In the genomic region with DNA sequence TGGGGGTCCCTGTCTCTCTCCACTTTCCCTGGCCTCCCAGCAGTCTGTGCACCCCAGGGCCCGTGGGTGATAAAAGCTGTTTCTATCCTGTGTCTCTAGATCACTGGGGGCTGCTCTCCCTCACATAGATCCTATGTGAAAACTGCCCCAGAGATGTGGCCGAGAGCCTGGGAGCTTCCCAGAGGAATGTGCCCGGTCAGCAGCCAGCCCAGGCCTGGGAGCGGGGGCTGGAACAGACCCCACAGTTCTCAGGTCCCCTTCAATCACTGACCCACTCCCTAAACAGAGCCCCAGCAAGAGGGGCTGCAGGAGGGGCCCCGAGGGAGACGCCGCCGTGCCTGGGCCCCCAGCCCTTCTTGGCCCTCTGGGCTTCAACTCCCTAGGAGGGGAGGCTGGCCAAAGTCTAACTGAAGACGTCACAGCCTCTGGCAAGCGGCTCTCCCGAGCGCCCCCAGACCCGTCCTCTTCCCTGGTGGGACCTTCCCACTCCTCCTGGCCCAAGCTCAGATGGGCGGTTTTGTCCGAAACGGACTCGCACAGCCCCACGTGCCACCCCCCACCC, we compare ENCODE assay signal across 11 cellular contexts. TPM values are rescaled to one million over a fixed set of nuclear protein-coding genes. Genes with fewer than 3 reads are reported as not detected.
DNase-seq lines count a peak whose midpoint lies in the region; ATAC-seq, FAIRE-seq and TF ChIP-seq lines count a peak whose summit lies in the region.
"Had no signal": no experiment of that assay in that cellular context is flagged by ENCODE, and none has a peak within 500 bp of the region (broad histone marks: within the 10 kb centered on the region; RNA-seq: fewer than 3 reads in every experiment).

No MANE protein-coding gene starts in this region.

- no peak overlapping the region for H2AFZ ChIP-seq in H1 (ENCODE audit: low read length)

- H3K27ac Mint-ChIP-seq in stimulated activated memory B cell treated with anti-CD40 and anti-IgM and Interleukin-4, amounts not matched to agents 10 μg/mL and 1 μg/mL and 100 μg/mL, for 72 hours: no peak overlapping the region
- H3K27ac Mint-ChIP-seq in T-cell: peak overlapping the region in 1 of 2 donors; percentile 4
- H3K27ac Mint-ChIP-seq: activated naive CD8-positive, alpha-beta T cell treated with anti-CD3 and anti-CD28 coated beads, Interleukin-2, amount 10 ng/mL, durations not matched to agents 7 days and 5 days had no signal

- H3K14ac ChIP-seq in H1 (ENCODE audit: insufficient read length): no peak overlapping the region

- no peaks in the 10 kb centered on the region for H3K36me3 ChIP-seq in HUES6 (ENCODE audit: control insufficient read depth, insufficient read depth, low read length)
- H3K36me3 ChIP-seq in H1 (ENCODE audit: control insufficient read depth in 2 of 4, insufficient read depth in 4 of 4, low read length in 3 of 4): no peaks in the 10 kb centered on the region
- peaks cover 0 to 3% of the 10 kb centered on the region in 2 donors for H3K36me3 ChIP-seq in lung (ENCODE audit: control insufficient read depth in 2 of 2, insufficient read depth in 2 of 2, low read length in 2 of 2)
- H3K36me3 ChIP-seq in thoracic aorta: peaks cover 12% of the 10 kb centered on the region

- H2BK5ac ChIP-seq in H1 (ENCODE audit: low read depth, low read length): no peak overlapping the region

- peak overlapping the region; percentile 47 to 50; a peak in 3 of 4 replicates for H3K4me2 ChIP-seq in H1 (ENCODE audit: insufficient read depth in 1 of 2, low read depth in 2 of 2, low read length in 2 of 2)

- FAIRE-seq in H1 (lab: Jason Lieb, UNC): no peak
- FAIRE-seq: islet of Langerhans had no signal

- TF ChIP-seq EP300 in H1 (IDR thresholded peaks at IDR 0.05; ENCODE audit: borderline replicate concordance in 1 of 2, low read depth in 2 of 2, low read length in 2 of 2): no peak

- no peak overlapping the region for H2BK15ac ChIP-seq in H1 (ENCODE audit: low read length)

- H3K27ac ChIP-seq in HUES6 (ENCODE audit: low read depth, low read length) (peak overlapping the region; percentile 85; the same call in 1 of the 2 replicates), H1 (ENCODE audit: low read depth, low read length) (no peak overlapping the region), lung (ENCODE audit: low read depth in 1 of 2, low read length in 1 of 2) (peak overlapping the region; percentile 21 to 79), thoracic aorta (peak overlapping the region; percentile 97 to 99)

- no peak overlapping the region for H2BK120ac ChIP-seq in H1 (replicated peaks; ENCODE audit: low read depth, low read length)

- H3K23me2 ChIP-seq in H1 (ENCODE audit: low read depth, low read length): peaks cover 14% of the 10 kb centered on the region

- no peaks in the 10 kb centered on the region for H3K9me3 ChIP-seq in HUES6 (ENCODE audit: control insufficient read depth, insufficient read depth, low read depth, low read length)
- no peaks in the 10 kb centered on the region for H3K9me3 ChIP-seq in H1 (ENCODE audit: insufficient read depth in 2 of 2, low read depth in 1 of 2, low read length in 1 of 2)
- H3K9me3 ChIP-seq in lung (ENCODE audit: control insufficient read depth in 2 of 2, insufficient read depth in 1 of 2, low read length in 1 of 2): peaks cover 0 to 5% of the 10 kb centered on the region in 2 donors
- H3K9me3 ChIP-seq in thoracic aorta: no peaks in the 10 kb centered on the region

- peak overlapping the region; percentile 72 for H4K8ac ChIP-seq in H1 (ENCODE audit: extremely low read depth, insufficient read depth, low read length)

- peak overlapping the region; percentile 91 for H4K91ac ChIP-seq in H1 (replicated peaks; ENCODE audit: insufficient read length, low read length)

- H3K27me3 ChIP-seq in HUES6 (ENCODE audit: control insufficient read depth, insufficient read depth, low read length) (peaks cover 26% of the 10 kb centered on the region), H1 (replicated peaks in 1 of 4; ENCODE audit: control insufficient read depth in 3 of 4, extremely low read depth in 1 of 4, insufficient read depth in 3 of 4, low read length in 3 of 4) (peaks cover 9 to 17% (median 14%) of the 10 kb centered on the region in 4 experiments), lung (ENCODE audit: control insufficient read depth, insufficient read depth) (no peaks in the 10 kb centered on the region), thoracic aorta (replicated peaks; ENCODE audit: insufficient read depth) (no peaks in the 10 kb centered on the region)

- H3K79me2 ChIP-seq in H1 (ENCODE audit: control insufficient read depth in 1 of 2, insufficient read depth in 2 of 2, low read length in 2 of 2): no peaks in the 10 kb centered on the region

- H3K4me3 Mint-ChIP-seq in stimulated activated memory B cell treated with anti-CD40 and anti-IgM and Interleukin-4, amounts not matched to agents 10 μg/mL and 1 μg/mL and 100 μg/mL, for 72 hours: no peak overlapping the region
- H3K4me3 Mint-ChIP-seq in T-cell: peak overlapping the region in 1 of 3 donors; percentile 73
- H3K4me3 Mint-ChIP-seq: activated naive CD8-positive, alpha-beta T cell treated with anti-CD3 and anti-CD28 coated beads, Interleukin-2, amount 10 ng/mL, durations not matched to agents 7 days and 5 days had no signal

- peak overlapping the region; percentile 37 for H3K4me3 ChIP-seq in HUES6 (ENCODE audit: low read depth, low read length)
- H3K4me3 ChIP-seq in H1 (ENCODE audit: extremely low read depth in 1 of 4, insufficient read depth in 2 of 4, low read depth in 3 of 4, low read length in 4 of 4): peak overlapping the region in 2 of 4 experiments; percentile 16 to 18; a peak in 3 of 8 replicates
- H3K4me3 ChIP-seq in lung: peak overlapping the region; percentile 37
- H3K4me3 ChIP-seq in thoracic aorta: peak overlapping the region; percentile 87

- no peak for DNase-seq in H1 (ENCODE audit: low read depth in 1 of 2, low spot score in 2 of 2)
- no peak for DNase-seq in lung (ENCODE audit: low spot score)
- no peak for DNase-seq in thoracic aorta (ENCODE audit: low spot score)
- DNase-seq in T-cell: no peak
- DNase-seq in NOMO-1 treated with DMSO at 0.1 percent for 48 hours (lab: John Stamatoyannopoulos, UW; ENCODE audit: unreplicated experiment): no peak
- no peak for DNase-seq in stimulated activated CD8-positive, alpha-beta memory T cell treated with anti-CD3 and anti-CD28 coated beads, Interleukin-4, amount 100 ng/mL, for 48 hours
- DNase-seq: activated naive CD8-positive, alpha-beta T cell treated with anti-CD3 and anti-CD28 coated beads, Interleukin-2, amount 10 ng/mL, durations not matched to agents 7 days and 5 days; NCI-H1048 had no signal

- H3K4me1 ChIP-seq in HUES6 (ENCODE audit: control insufficient read depth, insufficient read depth, low read length): peaks cover 66% of the 10 kb centered on the region
- H3K4me1 ChIP-seq in H1 (replicated peaks in 1 of 4; ENCODE audit: control insufficient read depth in 3 of 4, insufficient read depth in 4 of 4, low read length in 3 of 4): peaks cover 2 to 41% (median 30%) of the 10 kb centered on the region in 4 experiments
- peaks cover 0 to 9% of the 10 kb centered on the region in 2 donors for H3K4me1 ChIP-seq in lung (ENCODE audit: control insufficient read depth in 2 of 2, insufficient read depth in 2 of 2, low read length in 2 of 2)
- peaks cover 32 to 70% of the 10 kb centered on the region in 2 donors for H3K4me1 ChIP-seq in thoracic aorta (ENCODE audit: control insufficient read depth in 1 of 2, low read depth in 2 of 2)

- no peaks in the 10 kb centered on the region for H4K20me1 ChIP-seq in H1 (replicated peaks in 1 of 2; ENCODE audit: control insufficient read depth in 1 of 2, insufficient read depth in 2 of 2, low read length in 2 of 2)

- no peak overlapping the region; the same call in 1 of the 2 replicates for H3K18ac ChIP-seq in H1 (ENCODE audit: extremely low read depth, low read length)

- no peak for TF ChIP-seq POLR2A in H1 (IDR thresholded peaks at IDR 0.05; ENCODE audit: control extremely low read depth in 1 of 2, low read depth in 2 of 2, low read length in 2 of 2)

- no peak overlapping the region for H3K56ac ChIP-seq in H1 (replicated peaks; ENCODE audit: insufficient read length, low read depth, low read length)

- peak overlapping the region; percentile 7 for H3K4ac ChIP-seq in H1 (replicated peaks; ENCODE audit: insufficient read length, low read depth, low read length)

- CTCF ChIA-PET in H1 (lab: Charles Lee; ENCODE audit: partially characterized antibody): interaction anchor here (0.7 to 2.9 kb wide), 5 partner anchors 10 to 44 kb away, joined by 3 to 18 read pairs (median 3); no protein-coding TSS in a partner anchor
- CTCF ChIA-PET in T-cell (lab: Charles Lee): no interaction called here

- no peak for TF ChIP-seq CTCF in H1 (IDR thresholded peaks at IDR 0.05; ENCODE audit: control extremely low read depth in 1 of 3, insufficient read depth in 1 of 3, low read depth in 1 of 3, low read length in 3 of 3)
- no peak for TF ChIP-seq CTCF in lung (IDR thresholded peaks at IDR 0.05; ENCODE audit: control extremely low read depth, extremely low read depth)
- no peak for TF ChIP-seq CTCF in thoracic aorta (IDR thresholded peaks at IDR 0.05)

- no peaks in the 10 kb centered on the region for H3K79me1 ChIP-seq in H1 (ENCODE audit: low read depth, low read length)

- H3K36me3 Mint-ChIP-seq in stimulated activated memory B cell treated with anti-CD40 and anti-IgM and Interleukin-4, amounts not matched to agents 10 μg/mL and 1 μg/mL and 100 μg/mL, for 72 hours: no peaks in the 10 kb centered on the region
- no peaks in the 10 kb centered on the region for H3K36me3 Mint-ChIP-seq in T-cell
- H3K36me3 Mint-ChIP-seq: activated naive CD8-positive, alpha-beta T cell treated with anti-CD3 and anti-CD28 coated beads, Interleukin-2, amount 10 ng/mL, durations not matched to agents 7 days and 5 days had no signal

- TF ChIP-seq RAD21 in H1 (IDR thresholded peaks at IDR 0.05 in 1 of 2, conservative IDR thresholded peaks at IDR 0.05 in 1 of 2; ENCODE audit: low read depth in 2 of 2, low read length in 2 of 2): no peak

- no peak overlapping the region for H2BK20ac ChIP-seq in H1 (ENCODE audit: low read length)

- no peak overlapping the region for H4K5ac ChIP-seq in H1 (ENCODE audit: insufficient read length, low read depth, low read length)

- peaks cover 51% of the 10 kb centered on the region for H3K4me1 Mint-ChIP-seq in stimulated activated memory B cell treated with anti-CD40 and anti-IgM and Interleukin-4, amounts not matched to agents 10 μg/mL and 1 μg/mL and 100 μg/mL, for 72 hours
- peaks cover 8 to 26% (median 16%) of the 10 kb centered on the region in 3 donors for H3K4me1 Mint-ChIP-seq in T-cell

- no peak overlapping the region for H2BK12ac ChIP-seq in H1 (ENCODE audit: low read depth, low read length)

- ATAC-seq in lung (ENCODE audit: insufficient read depth, low FRiP score): no peak
- ATAC-seq in thoracic aorta (ENCODE audit: insufficient number of reproducible peaks, low FRiP score, low read depth): no peak
- no peak for ATAC-seq in stimulated activated memory B cell treated with anti-CD40 and anti-IgM and Interleukin-4, amounts not matched to agents 10 μg/mL and 1 μg/mL and 100 μg/mL, for 72 hours
- ATAC-seq in T-cell (replicated peaks in 1 of 4): no peak

- H3K27me3 Mint-ChIP-seq in stimulated activated memory B cell treated with anti-CD40 and anti-IgM and Interleukin-4, amounts not matched to agents 10 μg/mL and 1 μg/mL and 100 μg/mL, for 72 hours: peaks cover 65% of the 10 kb centered on the region
- peaks cover 0 to 25% of the 10 kb centered on the region in 2 donors for H3K27me3 Mint-ChIP-seq in T-cell

- H3K9me3 Mint-ChIP-seq in stimulated activated memory B cell treated with anti-CD40 and anti-IgM and Interleukin-4, amounts not matched to agents 10 μg/mL and 1 μg/mL and 100 μg/mL, for 72 hours: no peaks in the 10 kb centered on the region
- H3K9me3 Mint-ChIP-seq in T-cell: no peaks in the 10 kb centered on the region
- H3K9me3 Mint-ChIP-seq: activated naive CD8-positive, alpha-beta T cell treated with anti-CD3 and anti-CD28 coated beads, Interleukin-2, amount 10 ng/mL, durations not matched to agents 7 days and 5 days had no signal

- H3K9ac ChIP-seq in HUES6 (ENCODE audit: low read length) (peak overlapping the region; percentile 59), H1 (replicated peaks in 1 of 4; ENCODE audit: extremely low read depth in 1 of 4, low read depth in 3 of 4, low read length in 3 of 4) (0 out of 7 replicates have a peak overlapping the region, but pooled peaks of 1 of the 4 experiments have one; percentile 8)

- WGBS in H1 (ENCODE audit: extremely low coverage in 1 of 2, insufficient coverage in 1 of 2, insufficient read length in 1 of 2, insufficient replicate concordance in 2 of 2, low coverage in 1 of 2, low lambda C conversion rate in 2 of 2, missing lambda C conversion rate in 1 of 2), 2 experiments: 68% methylated on average over 17 of the region's 18 CpGs; no CpG with 5 or more reads in 1 of the 2 experiments
- WGBS in lung, 2 donors: 16 to 23% methylated on average over 17 to 18 of the region's 18 CpGs

- POLR2A ChIA-PET in H1 (lab: Charles Lee; ENCODE audit: partially characterized antibody) (interaction anchor here (0.6 to 4.0 kb wide), 7 partner anchors 13 to 63 kb away, joined by 3 to 19 read pairs (median 4); partner anchors contain the start of genes ANKRD65, AURKAIP1, CCNL2 and MRPL20), T-cell (lab: Charles Lee) (no interaction called here)

- H3K23ac ChIP-seq in H1 (ENCODE audit: insufficient read length): no peak overlapping the region

- no peak overlapping the region for H2AK5ac ChIP-seq in H1 (ENCODE audit: low read depth, low read length)

RNA-seq across cellular contexts. Expression of gene MXRA8, which starts 0.4 kb away (rescaled TPM):
- total RNA-seq in H1 (2021; fragmentation: NEBNext Ultra II Directional; extraction: Animal tissue kit (Norgen Biotek cat#: 25700)): 10.0 and 10.5 TPM in 2 replicates
- polyA plus RNA-seq in H1 (2011; rRNA removed): 17.2 and 35.4 TPM in 2 replicates
- polyA plus RNA-seq in H1 (2011; cell fraction: cytosol; rRNA removed): 21.3 TPM
- 57.8 TPM for polyA plus RNA-seq in H1 (2011; cell fraction: nucleus; rRNA removed)
- polyA plus RNA-seq in H1 (2012, experiment 1 of 2): 6.4 to 14.9 TPM (median 13.3 TPM) in 4 replicates
- polyA plus RNA-seq in H1 (2012, experiment 2 of 2): 7.6 TPM
- polyA plus RNA-seq in H1 (2013, experiment 1 of 2): 12.0 TPM
- 10.6 TPM for polyA plus RNA-seq in H1 (2013, experiment 2 of 2)
- polyA minus RNA-seq in H1 (2011; rRNA and poly(A)+ RNA removed): 3.0 and 3.5 TPM in 2 replicates
- 9.2 TPM for polyA minus RNA-seq in H1 (2011; cell fraction: cytosol; rRNA and poly(A)+ RNA removed)
- 7.8 TPM for polyA minus RNA-seq in H1 (2011; cell fraction: nucleus; rRNA and poly(A)+ RNA removed)
- 100 to 1,000 TPM in 1 of 2 donors, 10 to 100 TPM in 1; 68.9 to 213 TPM for total RNA-seq in lung
- 10 to 100 TPM; 38.5 to 65.0 TPM for polyA plus RNA-seq in lung
- 100 to 1,000 TPM; 239 to 326 TPM for total RNA-seq in thoracic aorta
- 1 to 10 TPM in 4 of 5 donors, under 1 TPM in 1; 0.99 to 6.8 (median 1.9) TPM for total RNA-seq in T-cell

RNA-seq across cellular contexts. Expression of gene DVL1, which starts 8.7 kb away (rescaled TPM):
- 56.0 and 58.9 TPM in 2 replicates for total RNA-seq in H1 (2021; fragmentation: NEBNext Ultra II Directional; extraction: Animal tissue kit (Norgen Biotek cat#: 25700))
- polyA plus RNA-seq in H1 (2011; rRNA removed) (39.4 and 59.8 TPM in 2 replicates), lung (10 to 100 TPM; 48.8 to 76.9 TPM)
- 45.1 TPM for polyA plus RNA-seq in H1 (2011; cell fraction: cytosol; rRNA removed)
- 354 TPM for polyA plus RNA-seq in H1 (2011; cell fraction: nucleus; rRNA removed)
- 29.6 to 56.3 TPM (median 52.4 TPM) in 4 replicates for polyA plus RNA-seq in H1 (2012, experiment 1 of 2)
- polyA plus RNA-seq in H1 (2012, experiment 2 of 2): 32.5 TPM
- polyA plus RNA-seq in H1 (2013, experiment 1 of 2): 41.1 TPM
- 37.2 TPM for polyA plus RNA-seq in H1 (2013, experiment 2 of 2)
- polyA minus RNA-seq in H1 (2011; rRNA and poly(A)+ RNA removed): 16.1 and 16.9 TPM in 2 replicates
- polyA minus RNA-seq in H1 (2011; cell fraction: cytosol; rRNA and poly(A)+ RNA removed): 33.2 TPM
- polyA minus RNA-seq in H1 (2011; cell fraction: nucleus; rRNA and poly(A)+ RNA removed): 81.8 TPM
- total RNA-seq in lung (10 to 100 TPM; 39.2 to 79.1 TPM), thoracic aorta (100 to 1,000 TPM in 1 of 2 donors, 10 to 100 TPM in 1; 66.2 to 101 TPM), T-cell (10 to 100 TPM; 43.6 to 70.4 (median 64.9) TPM)

RNA-seq across cellular contexts. Expression of gene AURKAIP1, which starts 17.1 kb away (rescaled TPM):
- 194 TPM in 2 replicates for total RNA-seq in H1 (2021; fragmentation: NEBNext Ultra II Directional; extraction: Animal tissue kit (Norgen Biotek cat#: 25700))
- polyA plus RNA-seq in H1 (2011; rRNA removed) (87.8 and 138 TPM in 2 replicates), lung (100 to 1,000 TPM; 179 to 208 TPM)
- polyA plus RNA-seq in H1 (2011; cell fraction: cytosol; rRNA removed): 133 TPM
- 105 TPM for polyA plus RNA-seq in H1 (2011; cell fraction: nucleus; rRNA removed)
- polyA plus RNA-seq in H1 (2012, experiment 1 of 2): 115 to 177 TPM (median 165 TPM) in 4 replicates
- 126 TPM for polyA plus RNA-seq in H1 (2012, experiment 2 of 2)
- 120 TPM for polyA plus RNA-seq in H1 (2013, experiment 1 of 2)
- polyA plus RNA-seq in H1 (2013, experiment 2 of 2): 113 TPM
- 12.5 and 13.3 TPM in 2 replicates for polyA minus RNA-seq in H1 (2011; rRNA and poly(A)+ RNA removed)
- 44.8 TPM for polyA minus RNA-seq in H1 (2011; cell fraction: cytosol; rRNA and poly(A)+ RNA removed)
- 30.7 TPM for polyA minus RNA-seq in H1 (2011; cell fraction: nucleus; rRNA and poly(A)+ RNA removed)
- total RNA-seq in lung (100 to 1,000 TPM in 1 of 2 donors, 10 to 100 TPM in 1; 43.5 to 157 TPM), thoracic aorta (10 to 100 TPM; 43.5 to 94.5 TPM), T-cell (10 to 100 TPM; 58.8 to 91.7 (median 86.0) TPM)

RNA-seq across cellular contexts. Expression of gene TAS1R3, which starts 26.9 kb away (rescaled TPM):
- 0.11 and 0.19 TPM in 2 replicates for total RNA-seq in H1 (2021; fragmentation: NEBNext Ultra II Directional; extraction: Animal tissue kit (Norgen Biotek cat#: 25700))
- polyA plus RNA-seq in H1 (2011; rRNA removed) (0.03 and 0.16 TPM in 2 replicates), lung (under 1 TPM; 0.13 to 0.43 TPM)
- polyA plus RNA-seq in H1 (2011; cell fraction: cytosol; rRNA removed): 0.06 TPM
- polyA plus RNA-seq in H1 (2011; cell fraction: nucleus; rRNA removed): 0.64 TPM
- 0.12 to 0.22 TPM (median 0.17 TPM) in 4 replicates for polyA plus RNA-seq in H1 (2012, experiment 1 of 2)
- polyA plus RNA-seq in H1 (2012, experiment 2 of 2): 0.14 TPM
- polyA plus RNA-seq in H1 (2013, experiment 1 of 2): 0.04 TPM
- 0.02 TPM for polyA plus RNA-seq in H1 (2013, experiment 2 of 2)
- polyA minus RNA-seq in H1 (2011; rRNA and poly(A)+ RNA removed): 0.05 TPM in 1 of 2 replicates, not detected in the other
- polyA minus RNA-seq in H1 (2011; cell fraction: cytosol; rRNA and poly(A)+ RNA removed): not detected
- 0.40 TPM for polyA minus RNA-seq in H1 (2011; cell fraction: nucleus; rRNA and poly(A)+ RNA removed)
- total RNA-seq in lung (1 to 10 TPM in 1 of 2 donors, under 1 TPM in 1; 0.67 to 1.3 TPM), thoracic aorta (under 1 TPM in 1 of 2 donors, not detected in 1; 0.14 TPM), T-cell (1 to 10 TPM; 1.6 to 2.3 (median 2.1) TPM)

RNA-seq across cellular contexts. Expression of gene CPTP, which starts 33.4 kb away (rescaled TPM):
- 10.6 and 13.3 TPM in 2 replicates for total RNA-seq in H1 (2021; fragmentation: NEBNext Ultra II Directional; extraction: Animal tissue kit (Norgen Biotek cat#: 25700))
- polyA plus RNA-seq in H1 (2011; rRNA removed) (8.1 and 13.4 TPM in 2 replicates), lung (10 to 100 TPM; 10.9 to 32.0 TPM)
- polyA plus RNA-seq in H1 (2011; cell fraction: cytosol; rRNA removed): 7.0 TPM
- 8.0 TPM for polyA plus RNA-seq in H1 (2011; cell fraction: nucleus; rRNA removed)
- 5.8 to 8.6 TPM (median 8.1 TPM) in 4 replicates for polyA plus RNA-seq in H1 (2012, experiment 1 of 2)
- 9.5 TPM for polyA plus RNA-seq in H1 (2012, experiment 2 of 2)
- 10.1 TPM for polyA plus RNA-seq in H1 (2013, experiment 1 of 2)
- 9.7 TPM for polyA plus RNA-seq in H1 (2013, experiment 2 of 2)
- polyA minus RNA-seq in H1 (2011; rRNA and poly(A)+ RNA removed): 2.2 and 3.2 TPM in 2 replicates
- 6.8 TPM for polyA minus RNA-seq in H1 (2011; cell fraction: cytosol; rRNA and poly(A)+ RNA removed)
- 11.6 TPM for polyA minus RNA-seq in H1 (2011; cell fraction: nucleus; rRNA and poly(A)+ RNA removed)
- total RNA-seq in lung (10 to 100 TPM; 14.2 to 24.2 TPM), thoracic aorta (10 to 100 TPM; 16.4 to 26.3 TPM), T-cell (10 to 100 TPM; 15.8 to 35.8 (median 29.9) TPM)
